In the genomic region with DNA sequence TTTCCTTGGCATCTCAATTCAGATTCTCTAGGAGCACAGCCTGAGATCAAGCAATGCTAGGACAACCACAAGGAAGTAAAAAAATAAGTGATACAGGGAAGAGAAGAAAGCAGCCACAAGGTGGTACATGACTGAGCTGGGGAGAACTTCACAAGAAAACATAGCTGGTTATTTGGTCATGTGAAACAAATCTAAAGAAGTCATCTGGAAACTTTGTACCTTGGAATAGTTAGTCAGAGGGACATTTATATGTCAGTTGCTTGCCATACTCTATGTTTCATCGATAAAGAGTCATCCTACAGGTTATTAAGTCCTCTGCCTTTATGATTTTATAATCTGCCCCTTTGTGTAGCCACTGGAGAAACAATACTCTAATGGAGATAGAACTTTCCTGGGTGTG, we compare ENCODE assay signal across 23 cellular contexts.
DNase-seq lines count a peak whose midpoint lies in the region; ATAC-seq and TF ChIP-seq lines count a peak whose summit lies in the region.
"Had no signal": no experiment of that assay in that cellular context is flagged by ENCODE, and none has a peak within 500 bp of the region (broad histone marks: within the 10 kb centered on the region; RNA-seq: fewer than 3 reads in every experiment).

No MANE protein-coding gene starts in this region.

- CTCF ChIA-PET in activated naive CD4-positive, alpha-beta T cell treated with anti-CD3 and anti-CD28 coated beads, Interleukin-2, amount 10 ng/mL, durations not matched to agents 7 days and 5 days (lab: Charles Lee) = interaction anchor here (1.8 kb wide), 1 partner anchor 140 kb away, joined by 4 read pairs; no protein-coding TSS in a partner anchor

- no peaks in the 10 kb centered on the region for H3K4me1 ChIP-seq in vagina
- H3K4me1 ChIP-seq: left ventricle myocardium inferior, neural progenitor cell had no signal

- H3K36me3 ChIP-seq in vagina = no peaks in the 10 kb centered on the region
- H3K36me3 ChIP-seq: left ventricle myocardium inferior, neural progenitor cell, thoracic aorta had no signal

- peak overlapping the region; percentile 56 for H3K27ac Mint-ChIP-seq in activated naive CD4-positive, alpha-beta T cell treated with anti-CD3 and anti-CD28 coated beads, Interleukin-2, amount 50 U/mL, for 24 hours
- no peak overlapping the region for H3K27ac Mint-ChIP-seq in activated naive CD4-positive, alpha-beta T cell treated with anti-CD3 and anti-CD28 coated beads, Interleukin-2, amount 10 ng/mL, durations not matched to agents 7 days and 5 days
- H3K27ac Mint-ChIP-seq in central memory CD8-positive, alpha-beta T cell (ENCODE audit: low read depth) = peak overlapping the region; percentile 52
- no peak overlapping the region for H3K27ac Mint-ChIP-seq in stimulated activated effector memory CD8-positive, alpha-beta T cell treated with anti-CD3 and anti-CD28 coated beads, Interleukin-12 subunit alpha, Interleukin-12 subunit beta, amount 100 ng/mL, for 72 hours
- H3K27ac Mint-ChIP-seq: H9, neural progenitor cell, progenitor cell of endocrine pancreas had no signal

- intact Hi-C loops in vagina (cut with DNase I) = no loop called here

- TF ChIP-seq CTCF in vagina (IDR thresholded peaks at IDR 0.05) = no peak

- ATAC-seq in central memory CD8-positive, alpha-beta T cell (replicated peaks; ENCODE audit: extremely low read depth, poor library complexity, severe bottlenecking) = no peak
- peak; percentile 53 for ATAC-seq in stimulated activated effector memory CD8-positive, alpha-beta T cell treated with anti-CD3 and anti-CD28 coated beads, Interleukin-12 subunit alpha, Interleukin-12 subunit beta, amount 100 ng/mL, for 72 hours

- H3K4me3 Mint-ChIP-seq in activated naive CD4-positive, alpha-beta T cell treated with anti-CD3 and anti-CD28 coated beads, Interleukin-2, amount 50 U/mL, for 24 hours = no peak overlapping the region
- no peak overlapping the region for H3K4me3 Mint-ChIP-seq in activated naive CD4-positive, alpha-beta T cell treated with anti-CD3 and anti-CD28 coated beads, Interleukin-2, amount 10 ng/mL, durations not matched to agents 7 days and 5 days
- no peak overlapping the region for H3K4me3 Mint-ChIP-seq in central memory CD8-positive, alpha-beta T cell
- H3K4me3 Mint-ChIP-seq in stimulated activated effector memory CD8-positive, alpha-beta T cell treated with anti-CD3 and anti-CD28 coated beads, Interleukin-12 subunit alpha, Interleukin-12 subunit beta, amount 100 ng/mL, for 72 hours = no peak overlapping the region
- H3K4me3 Mint-ChIP-seq: H9, neural progenitor cell had no signal

- DNase-seq in activated naive CD4-positive, alpha-beta T cell treated with anti-CD3 and anti-CD28 coated beads, Interleukin-2, amount 10 ng/mL, durations not matched to agents 7 days and 5 days = no peak
- DNase-seq in M059J (ENCODE audit: low read depth) (peak; percentile 3), vagina (ENCODE audit: extremely low spot score in 2 of 2) (no peak), GM03348 (ENCODE audit: low spot score) (no peak)
- DNase-seq in central memory CD8-positive, alpha-beta T cell (ENCODE audit: low spot score in 2 of 2) = no peak
- no peak for DNase-seq in stimulated activated effector memory CD8-positive, alpha-beta T cell treated with anti-CD3 and anti-CD28 coated beads, Interleukin-12 subunit alpha, Interleukin-12 subunit beta, amount 100 ng/mL, for 72 hours (ENCODE audit: low spot score in 2 of 2)
- DNase-seq: activated CD4-positive, alpha-beta T cell treated with anti-CD3 and anti-CD28 coated beads for 48 hours; activated naive CD4-positive, alpha-beta T cell treated with Interleukin-2 at 50 U/mL for 16 hours; cortex of kidney; H9; head of caudate nucleus; left ventricle myocardium inferior; NCI-H1105; NCI-H2081 treated with DMSO at 0.1 percent for 48 hours; NCI-H446 treated with DMSO at 0.1 percent for 48 hours; NK-92 treated with Interleukin-12 subunit alpha and Interleukin-12 subunit beta, amount 100 ng/mL, for 24 hours; stimulated activated CD4-positive, alpha-beta T cell treated with anti-CD3 and anti-CD28 coated beads, Interleukin-2, amount 100 ng/mL, for 24 hours; stimulated activated naive CD4-positive, alpha-beta T cell had no signal

- no peaks in the 10 kb centered on the region for H3K9me3 ChIP-seq in vagina
- H3K9me3 ChIP-seq: left ventricle myocardium inferior, thoracic aorta had no signal

- no peaks in the 10 kb centered on the region for H3K27me3 ChIP-seq in vagina
- H3K27me3 ChIP-seq: neural progenitor cell had no signal

- no peaks in the 10 kb centered on the region for H3K27me3 Mint-ChIP-seq in activated naive CD4-positive, alpha-beta T cell treated with anti-CD3 and anti-CD28 coated beads, Interleukin-2, amount 50 U/mL, for 24 hours
- H3K27me3 Mint-ChIP-seq in activated naive CD4-positive, alpha-beta T cell treated with anti-CD3 and anti-CD28 coated beads, Interleukin-2, amount 10 ng/mL, durations not matched to agents 7 days and 5 days = no peaks in the 10 kb centered on the region
- no peaks in the 10 kb centered on the region for H3K27me3 Mint-ChIP-seq in central memory CD8-positive, alpha-beta T cell
- H3K27me3 Mint-ChIP-seq: progenitor cell of endocrine pancreas had no signal

- H3K4me3 ChIP-seq in vagina = no peak overlapping the region
- H3K4me3 ChIP-seq: left ventricle myocardium inferior, neural progenitor cell, skin epidermis, thoracic aorta had no signal

- no peak overlapping the region for H3K27ac ChIP-seq in vagina
- H3K27ac ChIP-seq: left ventricle myocardium inferior, neural progenitor cell, skin epidermis, thoracic aorta had no signal

- TF ChIP-seq POLR2A in vagina (IDR thresholded peaks at IDR 0.05) = no peak

- H3K9me3 Mint-ChIP-seq in activated naive CD4-positive, alpha-beta T cell treated with anti-CD3 and anti-CD28 coated beads, Interleukin-2, amount 50 U/mL, for 24 hours = no peaks in the 10 kb centered on the region
- no peaks in the 10 kb centered on the region for H3K9me3 Mint-ChIP-seq in activated naive CD4-positive, alpha-beta T cell treated with anti-CD3 and anti-CD28 coated beads, Interleukin-2, amount 10 ng/mL, durations not matched to agents 7 days and 5 days
- no peaks in the 10 kb centered on the region for H3K9me3 Mint-ChIP-seq in central memory CD8-positive, alpha-beta T cell
- H3K9me3 Mint-ChIP-seq in stimulated activated effector memory CD8-positive, alpha-beta T cell treated with anti-CD3 and anti-CD28 coated beads, Interleukin-12 subunit alpha, Interleukin-12 subunit beta, amount 100 ng/mL, for 72 hours = no peaks in the 10 kb centered on the region
- H3K9me3 Mint-ChIP-seq: neural progenitor cell had no signal

- peaks cover 26% of the 10 kb centered on the region for H3K36me3 Mint-ChIP-seq in activated naive CD4-positive, alpha-beta T cell treated with anti-CD3 and anti-CD28 coated beads, Interleukin-2, amount 50 U/mL, for 24 hours
- H3K36me3 Mint-ChIP-seq in activated naive CD4-positive, alpha-beta T cell treated with anti-CD3 and anti-CD28 coated beads, Interleukin-2, amount 10 ng/mL, durations not matched to agents 7 days and 5 days = peaks cover 38% of the 10 kb centered on the region
- H3K36me3 Mint-ChIP-seq in central memory CD8-positive, alpha-beta T cell (ENCODE audit: insufficient read depth) = peaks cover 18% of the 10 kb centered on the region
- peaks cover 29% of the 10 kb centered on the region for H3K36me3 Mint-ChIP-seq in stimulated activated effector memory CD8-positive, alpha-beta T cell treated with anti-CD3 and anti-CD28 coated beads, Interleukin-12 subunit alpha, Interleukin-12 subunit beta, amount 100 ng/mL, for 72 hours
- H3K36me3 Mint-ChIP-seq: neural progenitor cell had no signal

- peaks cover 38% of the 10 kb centered on the region for H3K4me1 Mint-ChIP-seq in activated naive CD4-positive, alpha-beta T cell treated with anti-CD3 and anti-CD28 coated beads, Interleukin-2, amount 50 U/mL, for 24 hours
- H3K4me1 Mint-ChIP-seq in activated naive CD4-positive, alpha-beta T cell treated with anti-CD3 and anti-CD28 coated beads, Interleukin-2, amount 10 ng/mL, durations not matched to agents 7 days and 5 days = peaks cover 2% of the 10 kb centered on the region
- H3K4me1 Mint-ChIP-seq in central memory CD8-positive, alpha-beta T cell = peaks cover 40% of the 10 kb centered on the region
- peaks cover 15% of the 10 kb centered on the region for H3K4me1 Mint-ChIP-seq in stimulated activated effector memory CD8-positive, alpha-beta T cell treated with anti-CD3 and anti-CD28 coated beads, Interleukin-12 subunit alpha, Interleukin-12 subunit beta, amount 100 ng/mL, for 72 hours
- H3K4me1 Mint-ChIP-seq: H9, neural progenitor cell had no signal

Comparison
In these comparisons a context has a peak if more than half of its experiments do, and no peak if none do; other contexts are left out.
1. H3K27ac Mint-ChIP-seq: peak in activated naive CD4-positive, alpha-beta T cell treated with anti-CD3 and anti-CD28 coated beads, Interleukin-2, amount 50 U/mL, for 24 hours (single experiment) and central memory CD8-positive, alpha-beta T cell (single experiment); none in activated naive CD4-positive, alpha-beta T cell treated with anti-CD3 and anti-CD28 coated beads, Interleukin-2, amount 10 ng/mL, durations not matched to agents 7 days and 5 days (single experiment) and stimulated activated effector memory CD8-positive, alpha-beta T cell treated with anti-CD3 and anti-CD28 coated beads, Interleukin-12 subunit alpha, Interleukin-12 subunit beta, amount 100 ng/mL, for 72 hours (single experiment).